ENCODE assay signal across 2 cellular contexts in genomic region chr10:86317949-86318725, GRCh38.
TF ChIP-seq lines count a peak whose summit lies in the region.

No MANE protein-coding gene starts in this region.

TF ChIP-seq in K562, 482 proteins besides CTCF, POLR2A, EP300 and RAD21:
- no peak for TF ChIP-seq TEAD2 (tag; IDR thresholded peaks at IDR 0.05)
- TF ChIP-seq C11orf30 (IDR thresholded peaks at IDR 0.05; ENCODE audit: low read depth) = peak; percentile 53
- TF ChIP-seq MAFG (tag; conservative IDR thresholded peaks at IDR 0.05) = peak; percentile 43
- no peak for TF ChIP-seq DNMT1 (IDR thresholded peaks at IDR 0.05)
- TF ChIP-seq NFE2 (IDR thresholded peaks at IDR 0.05; ENCODE audit: low read depth) = peak; percentile 63; the same call in 1 of the 2 replicates

TF ChIP-seq in GM12891, 5 proteins besides CTCF, POLR2A, EP300 and RAD21:
- TF ChIP-seq TAF1 (IDR thresholded peaks at IDR 0.05; ENCODE audit: low read depth, low read length) (no peak), PAX5 (IDR thresholded peaks at IDR 0.05; ENCODE audit: insufficient read depth, low read length, severe bottlenecking) (no peak)
